In genomic region chr10:79331709-79332108, GRCh38 we compare ENCODE assay signal across 8 cellular contexts. TPM values are rescaled to one million over a fixed set of nuclear protein-coding genes. Genes with fewer than 3 reads are reported as not detected.
DNase-seq lines count a peak whose midpoint lies in the region; ATAC-seq lines count a peak whose summit lies in the region.

No MANE protein-coding gene starts in this region.

- peak; percentile 56 for ATAC-seq in HG03280 (IDR thresholded peaks at IDR 0.05; ENCODE audit: unreplicated experiment)

- DNase-seq in NOMO-1 treated with DMSO at 0.1 percent for 48 hours (lab: John Stamatoyannopoulos, UW; ENCODE audit: unreplicated experiment) (peak; percentile 10), NOMO-1 treated with dmso at 0.1 percent for 144 hours (lab: John Stamatoyannopoulos, UW; ENCODE audit: unreplicated experiment) (no peak), dermis blood vessel endothelial cell (peak; percentile 40), globus pallidus (ENCODE audit: low spot score) (no peak), NCI-H2227 treated with DMSO at 0.1 percent for 48 hours (lab: John Stamatoyannopoulos, UW) (no peak)
- peak in 3 of 4 experiments; percentile 15 to 66 (median 49) for DNase-seq in activated CD4-positive, CD25-positive, alpha-beta regulatory T cell (lab: John Stamatoyannopoulos, UW)
- peak; percentile 92 for DNase-seq in stimulated activated CD4-positive, alpha-beta T cell treated with anti-CD3 and anti-CD28 coated beads, Interleukin-15, amount 100 ng/mL, for 24 hours

RNA-seq across cellular contexts. Expression of gene PPIF, which starts 15.6 kb away (rescaled TPM):
- 14.5 and 23.8 TPM in 2 replicates for total RNA-seq in dermis blood vessel endothelial cell

Comparison
In these comparisons a context has a peak if more than half of its experiments do, and no peak if none do; other contexts are left out.
1. DNase-seq: peak in NOMO-1 treated with DMSO at 0.1 percent for 48 hours (single experiment), activated CD4-positive, CD25-positive, alpha-beta regulatory T cell (3 of 4), dermis blood vessel endothelial cell (single experiment) and stimulated activated CD4-positive, alpha-beta T cell treated with anti-CD3 and anti-CD28 coated beads, Interleukin-15, amount 100 ng/mL, for 24 hours (single experiment); none in NOMO-1 treated with dmso at 0.1 percent for 144 hours (single experiment), globus pallidus (single experiment) and NCI-H2227 treated with DMSO at 0.1 percent for 48 hours (single experiment).